In genomic region chr3:143084856-143085731, GRCh38 we compare ENCODE assay signal across 1 cellular context.
A peak's percentile ranks its signal among the peaks of the same experiment; 100 is the strongest.
TF ChIP-seq lines count a peak whose summit lies in the region.

No MANE protein-coding gene starts in this region.

TF ChIP-seq in K562, 482 proteins besides CTCF, POLR2A, EP300 and RAD21 (continued from another document and continues in another):
- TF ChIP-seq HMGXB4 (CRISPR knock-in tag; IDR thresholded peaks at IDR 0.05) (0 out of 2 replicates have a peak, but pooled peaks have one; percentile 60), HNRNPUL1 (IDR thresholded peaks at IDR 0.05; ENCODE audit: low read length) (no peak), ZNF280B (CRISPR knock-in tag; IDR thresholded peaks at IDR 0.05) (no peak), MBD1 (CRISPR knock-in tag; IDR thresholded peaks at IDR 0.05) (no peak), SMARCE1 (IDR thresholded peaks at IDR 0.05) (peak; percentile 97), DNMT1 (IDR thresholded peaks at IDR 0.05) (no peak), DDX20 (tag; IDR thresholded peaks at IDR 0.05; ENCODE audit: low read depth) (peak; percentile 86), DACH1 (IDR thresholded peaks at IDR 0.05; ENCODE audit: partially characterized antibody) (peak; percentile 68), MEIS2 (IDR thresholded peaks at IDR 0.05; ENCODE audit: partially characterized antibody) (peak; percentile 94), ZNF79 (CRISPR knock-in tag; IDR thresholded peaks at IDR 0.05; ENCODE audit: low read depth) (0 out of 2 replicates have a peak, but pooled peaks have one; percentile 21), TBL1XR1 (IDR thresholded peaks at IDR 0.05; ENCODE audit: low read length in 2 of 2) (peak; percentile 98 to 99), ZNF551 (CRISPR knock-in tag; IDR thresholded peaks at IDR 0.05) (no peak), VEZF1 (CRISPR knock-in tag; IDR thresholded peaks at IDR 0.05) (peak; percentile 84), ZNF263 (CRISPR knock-in tag; IDR thresholded peaks at IDR 0.05; ENCODE audit: borderline replicate concordance) (no peak), ZNF655 (CRISPR knock-in tag; IDR thresholded peaks at IDR 0.05) (no peak), MIER1 (IDR thresholded peaks at IDR 0.05; ENCODE audit: low read depth) (no peak), SIN3A (IDR thresholded peaks at IDR 0.05; ENCODE audit: borderline replicate concordance in 2 of 2, control insufficient read depth in 1 of 2, low read depth in 2 of 2, low read length in 2 of 2) (no peak), TAF7 (tag; IDR thresholded peaks at IDR 0.05) (peak; percentile 57; the same call in 1 of the 2 replicates), MCM5 (IDR thresholded peaks at IDR 0.05; ENCODE audit: low read depth) (no peak), PHF21A (IDR thresholded peaks at IDR 0.05; ENCODE audit: borderline replicate concordance, low read depth) (0 out of 2 replicates have a peak, but pooled peaks have one; percentile 80), HMG20A (CRISPR knock-in tag; conservative IDR thresholded peaks at IDR 0.05) (0 out of 2 replicates have a peak, but pooled peaks have one; percentile 15), BCL6 (CRISPR knock-in tag; IDR thresholded peaks at IDR 0.05) (peak; percentile 10; the same call in 1 of the 2 replicates), SIN3B (IDR thresholded peaks at IDR 0.05; ENCODE audit: low read depth) (no peak), MAFG (tag; conservative IDR thresholded peaks at IDR 0.05) (peak; percentile 70), ARID1B (IDR thresholded peaks at IDR 0.05) (peak; percentile 100), HMG20B (CRISPR knock-in tag; IDR thresholded peaks at IDR 0.05) (no peak), ZNF224 (CRISPR knock-in tag; IDR thresholded peaks at IDR 0.05) (no peak), ZNF778 (CRISPR knock-in tag; IDR thresholded peaks at IDR 0.05) (no peak), NFXL1 (CRISPR knock-in tag; IDR thresholded peaks at IDR 0.05) (no peak)
- TF ChIP-seq, protein P1, sequence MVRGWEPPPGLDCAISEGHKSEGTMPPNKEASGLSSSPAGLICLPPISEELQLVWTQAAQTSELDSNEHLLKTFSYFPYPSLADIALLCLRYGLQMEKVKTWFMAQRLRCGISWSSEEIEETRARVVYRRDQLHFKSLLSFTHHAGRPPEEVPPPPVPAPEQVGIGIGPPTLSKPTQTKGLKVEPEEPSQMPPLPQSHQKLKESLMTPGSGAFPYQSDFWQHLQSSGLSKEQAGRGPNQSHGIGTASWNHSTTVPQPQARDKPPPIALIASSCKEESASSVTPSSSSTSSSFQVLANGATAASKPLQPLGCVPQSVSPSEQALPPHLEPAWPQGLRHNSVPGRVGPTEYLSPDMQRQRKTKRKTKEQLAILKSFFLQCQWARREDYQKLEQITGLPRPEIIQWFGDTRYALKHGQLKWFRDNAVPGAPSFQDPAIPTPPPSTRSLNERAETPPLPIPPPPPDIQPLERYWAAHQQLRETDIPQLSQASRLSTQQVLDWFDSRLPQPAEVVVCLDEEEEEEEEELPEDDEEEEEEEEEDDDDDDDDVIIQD (CRISPR knock-in tag; IDR thresholded peaks at IDR 0.05), result no peak
- TF ChIP-seq, protein P2, sequence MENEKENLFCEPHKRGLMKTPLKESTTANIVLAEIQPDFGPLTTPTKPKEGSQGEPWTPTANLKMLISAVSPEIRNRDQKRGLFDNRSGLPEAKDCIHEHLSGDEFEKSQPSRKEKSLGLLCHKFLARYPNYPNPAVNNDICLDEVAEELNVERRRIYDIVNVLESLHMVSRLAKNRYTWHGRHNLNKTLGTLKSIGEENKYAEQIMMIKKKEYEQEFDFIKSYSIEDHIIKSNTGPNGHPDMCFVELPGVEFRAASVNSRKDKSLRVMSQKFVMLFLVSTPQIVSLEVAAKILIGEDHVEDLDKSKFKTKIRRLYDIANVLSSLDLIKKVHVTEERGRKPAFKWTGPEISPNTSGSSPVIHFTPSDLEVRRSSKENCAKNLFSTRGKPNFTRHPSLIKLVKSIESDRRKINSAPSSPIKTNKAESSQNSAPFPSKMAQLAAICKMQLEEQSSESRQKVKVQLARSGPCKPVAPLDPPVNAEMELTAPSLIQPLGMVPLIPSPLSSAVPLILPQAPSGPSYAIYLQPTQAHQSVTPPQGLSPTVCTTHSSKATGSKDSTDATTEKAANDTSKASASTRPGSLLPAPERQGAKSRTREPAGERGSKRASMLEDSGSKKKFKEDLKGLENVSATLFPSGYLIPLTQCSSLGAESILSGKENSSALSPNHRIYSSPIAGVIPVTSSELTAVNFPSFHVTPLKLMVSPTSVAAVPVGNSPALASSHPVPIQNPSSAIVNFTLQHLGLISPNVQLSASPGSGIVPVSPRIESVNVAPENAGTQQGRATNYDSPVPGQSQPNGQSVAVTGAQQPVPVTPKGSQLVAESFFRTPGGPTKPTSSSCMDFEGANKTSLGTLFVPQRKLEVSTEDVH (IDR thresholded peaks at IDR 0.05; ENCODE audit: low read depth, partially characterized antibody), result no peak
- TF ChIP-seq, protein P3, sequence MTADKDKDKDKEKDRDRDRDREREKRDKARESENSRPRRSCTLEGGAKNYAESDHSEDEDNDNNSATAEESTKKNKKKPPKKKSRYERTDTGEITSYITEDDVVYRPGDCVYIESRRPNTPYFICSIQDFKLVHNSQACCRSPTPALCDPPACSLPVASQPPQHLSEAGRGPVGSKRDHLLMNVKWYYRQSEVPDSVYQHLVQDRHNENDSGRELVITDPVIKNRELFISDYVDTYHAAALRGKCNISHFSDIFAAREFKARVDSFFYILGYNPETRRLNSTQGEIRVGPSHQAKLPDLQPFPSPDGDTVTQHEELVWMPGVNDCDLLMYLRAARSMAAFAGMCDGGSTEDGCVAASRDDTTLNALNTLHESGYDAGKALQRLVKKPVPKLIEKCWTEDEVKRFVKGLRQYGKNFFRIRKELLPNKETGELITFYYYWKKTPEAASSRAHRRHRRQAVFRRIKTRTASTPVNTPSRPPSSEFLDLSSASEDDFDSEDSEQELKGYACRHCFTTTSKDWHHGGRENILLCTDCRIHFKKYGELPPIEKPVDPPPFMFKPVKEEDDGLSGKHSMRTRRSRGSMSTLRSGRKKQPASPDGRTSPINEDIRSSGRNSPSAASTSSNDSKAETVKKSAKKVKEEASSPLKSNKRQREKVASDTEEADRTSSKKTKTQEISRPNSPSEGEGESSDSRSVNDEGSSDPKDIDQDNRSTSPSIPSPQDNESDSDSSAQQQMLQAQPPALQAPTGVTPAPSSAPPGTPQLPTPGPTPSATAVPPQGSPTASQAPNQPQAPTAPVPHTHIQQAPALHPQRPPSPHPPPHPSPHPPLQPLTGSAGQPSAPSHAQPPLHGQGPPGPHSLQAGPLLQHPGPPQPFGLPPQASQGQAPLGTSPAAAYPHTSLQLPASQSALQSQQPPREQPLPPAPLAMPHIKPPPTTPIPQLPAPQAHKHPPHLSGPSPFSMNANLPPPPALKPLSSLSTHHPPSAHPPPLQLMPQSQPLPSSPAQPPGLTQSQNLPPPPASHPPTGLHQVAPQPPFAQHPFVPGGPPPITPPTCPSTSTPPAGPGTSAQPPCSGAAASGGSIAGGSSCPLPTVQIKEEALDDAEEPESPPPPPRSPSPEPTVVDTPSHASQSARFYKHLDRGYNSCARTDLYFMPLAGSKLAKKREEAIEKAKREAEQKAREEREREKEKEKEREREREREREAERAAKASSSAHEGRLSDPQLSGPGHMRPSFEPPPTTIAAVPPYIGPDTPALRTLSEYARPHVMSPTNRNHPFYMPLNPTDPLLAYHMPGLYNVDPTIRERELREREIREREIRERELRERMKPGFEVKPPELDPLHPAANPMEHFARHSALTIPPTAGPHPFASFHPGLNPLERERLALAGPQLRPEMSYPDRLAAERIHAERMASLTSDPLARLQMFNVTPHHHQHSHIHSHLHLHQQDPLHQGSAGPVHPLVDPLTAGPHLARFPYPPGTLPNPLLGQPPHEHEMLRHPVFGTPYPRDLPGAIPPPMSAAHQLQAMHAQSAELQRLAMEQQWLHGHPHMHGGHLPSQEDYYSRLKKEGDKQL (CRISPR knock-in tag; IDR thresholded peaks at IDR 0.05; ENCODE audit: borderline replicate concordance), result 0 out of 2 replicates have a peak, but pooled peaks have one; percentile 48
- TF ChIP-seq, protein P4, sequence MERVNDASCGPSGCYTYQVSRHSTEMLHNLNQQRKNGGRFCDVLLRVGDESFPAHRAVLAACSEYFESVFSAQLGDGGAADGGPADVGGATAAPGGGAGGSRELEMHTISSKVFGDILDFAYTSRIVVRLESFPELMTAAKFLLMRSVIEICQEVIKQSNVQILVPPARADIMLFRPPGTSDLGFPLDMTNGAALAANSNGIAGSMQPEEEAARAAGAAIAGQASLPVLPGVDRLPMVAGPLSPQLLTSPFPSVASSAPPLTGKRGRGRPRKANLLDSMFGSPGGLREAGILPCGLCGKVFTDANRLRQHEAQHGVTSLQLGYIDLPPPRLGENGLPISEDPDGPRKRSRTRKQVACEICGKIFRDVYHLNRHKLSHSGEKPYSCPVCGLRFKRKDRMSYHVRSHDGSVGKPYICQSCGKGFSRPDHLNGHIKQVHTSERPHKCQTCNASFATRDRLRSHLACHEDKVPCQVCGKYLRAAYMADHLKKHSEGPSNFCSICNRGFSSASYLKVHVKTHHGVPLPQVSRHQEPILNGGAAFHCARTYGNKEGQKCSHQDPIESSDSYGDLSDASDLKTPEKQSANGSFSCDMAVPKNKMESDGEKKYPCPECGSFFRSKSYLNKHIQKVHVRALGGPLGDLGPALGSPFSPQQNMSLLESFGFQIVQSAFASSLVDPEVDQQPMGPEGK (CRISPR knock-in tag; IDR thresholded peaks at IDR 0.05; ENCODE audit: borderline replicate concordance), result no peak
